ENCODE assay signal across 9 cellular contexts in the genomic region with DNA sequence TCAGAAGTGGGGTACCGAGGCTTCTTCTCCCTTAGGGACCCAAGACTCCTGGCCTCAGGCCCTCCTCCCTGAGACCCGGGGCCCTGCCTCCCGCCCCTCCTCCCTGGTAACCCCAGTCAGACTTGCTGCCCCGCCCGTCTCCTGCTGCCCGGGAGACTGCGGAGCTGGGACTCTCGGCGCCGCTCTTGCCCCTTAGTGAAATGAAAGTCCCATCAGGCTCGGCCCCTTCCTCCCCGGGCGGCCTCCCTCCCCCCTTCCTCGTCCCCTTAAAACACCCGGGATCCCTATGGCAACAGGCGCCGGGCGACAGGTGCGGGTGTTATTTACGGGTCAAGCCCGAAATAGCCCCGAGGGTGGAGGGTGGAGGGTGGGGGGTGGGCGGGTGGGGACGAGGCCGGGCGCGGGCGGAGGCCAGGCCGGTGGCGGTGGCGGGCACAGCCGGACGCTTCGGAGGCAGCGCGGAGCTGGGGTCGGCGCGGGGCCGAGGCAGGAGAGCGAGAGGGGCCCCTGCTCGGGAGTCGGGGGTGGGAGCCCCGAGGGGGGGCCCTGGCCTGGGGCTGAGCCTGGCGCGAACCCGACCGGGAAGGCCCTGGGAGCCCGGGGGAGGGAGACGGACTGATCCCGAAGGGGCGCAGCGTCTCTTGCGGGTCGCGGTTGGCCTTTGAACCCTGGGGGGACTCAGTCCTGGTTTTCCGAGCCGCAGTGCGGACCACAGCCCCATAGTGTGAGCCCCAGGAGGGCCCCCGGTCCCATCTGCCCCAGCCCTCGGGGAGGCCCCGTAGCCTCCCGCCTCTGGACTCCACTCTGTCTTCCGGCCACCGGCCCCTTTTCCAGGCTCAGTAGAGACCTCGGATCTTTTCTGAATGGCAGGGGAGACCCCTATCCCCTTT. TPM values are rescaled to one million over a fixed set of nuclear protein-coding genes. Genes with fewer than 3 reads are reported as not detected.
A peak's percentile ranks its signal among the peaks of the same experiment; 100 is the strongest.
DNase-seq lines count a peak whose midpoint lies in the region; ATAC-seq and TF ChIP-seq lines count a peak whose summit lies in the region.
"Had no signal": no experiment of that assay in that cellular context is flagged by ENCODE, and none has a peak within 500 bp of the region (broad histone marks: within the 10 kb centered on the region; RNA-seq: fewer than 3 reads in every experiment).

A gene with protein sequence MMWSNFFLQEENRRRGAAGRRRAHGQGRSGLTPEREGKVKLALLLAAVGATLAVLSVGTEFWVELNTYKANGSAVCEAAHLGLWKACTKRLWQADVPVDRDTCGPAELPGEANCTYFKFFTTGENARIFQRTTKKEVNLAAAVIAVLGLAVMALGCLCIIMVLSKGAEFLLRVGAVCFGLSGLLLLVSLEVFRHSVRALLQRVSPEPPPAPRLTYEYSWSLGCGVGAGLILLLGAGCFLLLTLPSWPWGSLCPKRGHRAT (plus strand): TSS at position 414 of the 890 bp plus-strand sequence. CDS start 1,241 bp downstream, outside the sequence.

- no peak for TF ChIP-seq CTCF in testis (IDR thresholded peaks at IDR 0.05)

- no peak within 1 kb of the TSS for H3K27ac Mint-ChIP-seq in activated T-cell treated with anti-CD3 and anti-CD28 coated beads, Interleukin-2, amount 50 U/mL, for 72 hours
- H3K27ac Mint-ChIP-seq: CD4-positive, CD25-positive, alpha-beta regulatory T cell had no signal

- no peak within 1 kb of the TSS for H3K27ac ChIP-seq in iPS-18a (ENCODE audit: low read length)
- H3K27ac ChIP-seq in testis, result no peak within 1 kb of the TSS

- H3K27me3 ChIP-seq in iPS-18a (ENCODE audit: control insufficient read depth, insufficient read depth, low read length) (peaks cover 60% of the 10 kb centered on the region), testis (no peaks in the 10 kb centered on the region)

- H3K4me1 ChIP-seq in iPS-18a (ENCODE audit: control insufficient read depth, low read depth, low read length) (peaks cover 3% of the 10 kb centered on the region), testis (peaks cover 3% of the 10 kb centered on the region)

- DNase-seq in activated T-cell treated with anti-CD3 and anti-CD28 coated beads, Interleukin-2, amount 50 U/mL, for 72 hours, result no peak
- no peak for DNase-seq in activated T-cell treated with anti-CD3 and anti-CD28 coated beads, Interleukin-2, amount 50 U/mL, for 48 hours
- DNase-seq in testis (no peak), dedifferentiated amniotic fluid mesenchymal stem cell (ENCODE audit: extremely low spot score) (no peak), foreskin melanocyte (no peak)
- DNase-seq in central memory CD4-positive, alpha-beta T cell, result no peak
- DNase-seq: CD4-positive, CD25-positive, alpha-beta regulatory T cell had no signal

- H3K4me1 Mint-ChIP-seq in activated T-cell treated with anti-CD3 and anti-CD28 coated beads, Interleukin-2, amount 50 U/mL, for 72 hours (ENCODE audit: low read depth), result peaks cover 13% of the 10 kb centered on the region

- peak within 1 kb of the TSS; percentile 28 to 63 for H3K4me3 Mint-ChIP-seq in activated T-cell treated with anti-CD3 and anti-CD28 coated beads, Interleukin-2, amount 50 U/mL, for 72 hours

- ATAC-seq in activated T-cell treated with anti-CD3 and anti-CD28 coated beads, Interleukin-2, amount 50 U/mL, for 72 hours (replicated peaks in 1 of 2), result no peak
- peak; percentile 37 for ATAC-seq in SK-N-SH treated with all-trans-retinoic acid at 6 μM for 48 hours

- H3K27me3 Mint-ChIP-seq in activated T-cell treated with anti-CD3 and anti-CD28 coated beads, Interleukin-2, amount 50 U/mL, for 72 hours (ENCODE audit: low read depth), result peaks cover 40% of the 10 kb centered on the region

- no peak within 1 kb of the TSS for H3K9ac ChIP-seq in iPS-18a (ENCODE audit: low read length)

- no peak for TF ChIP-seq POLR2A in testis (IDR thresholded peaks at IDR 0.05)

- WGBS in testis, 2 donors, result 4 to 16% methylated on average over 10 to 55 of the region's 66 CpGs

- H3K36me3 ChIP-seq in iPS-18a (ENCODE audit: control insufficient read depth, low read depth, low read length), result no peaks in the 10 kb centered on the region
- no peaks in the 10 kb centered on the region for H3K36me3 ChIP-seq in testis (ENCODE audit: low read depth, missing control alignments)

- H3K36me3 Mint-ChIP-seq in activated T-cell treated with anti-CD3 and anti-CD28 coated beads, Interleukin-2, amount 50 U/mL, for 72 hours (ENCODE audit: insufficient read depth in 2 of 2), result no peaks in the 10 kb centered on the region
- H3K36me3 Mint-ChIP-seq: CD4-positive, CD25-positive, alpha-beta regulatory T cell had no signal

- H3K9me3 Mint-ChIP-seq in activated T-cell treated with anti-CD3 and anti-CD28 coated beads, Interleukin-2, amount 50 U/mL, for 72 hours, result no peaks in the 10 kb centered on the region

- H3K9me3 ChIP-seq in iPS-18a (ENCODE audit: control insufficient read depth, low read depth, low read length) (no peaks in the 10 kb centered on the region), testis (no peaks in the 10 kb centered on the region)

- intact Hi-C loops in testis (cut with DNase I; ENCODE audit: low total_unique reads), result no loop called here

- H3K4me3 ChIP-seq in iPS-18a (ENCODE audit: low read length) (peak within 1 kb of the TSS; percentile 50), testis (peak within 1 kb of the TSS; percentile 21 to 36)

TF ChIP-seq in SK-N-SH treated with all-trans-retinoic acid at 6 μM for 48 hours, 23 proteins besides CTCF, POLR2A, EP300 and RAD21:
- TF ChIP-seq CSRNP3 (CRISPR knock-in tag; IDR thresholded peaks at IDR 0.05) (no peak), ZC3H10 (CRISPR knock-in tag; IDR thresholded peaks at IDR 0.05) (no peak), ZFP3 (CRISPR knock-in tag; IDR thresholded peaks at IDR 0.05) (no peak), ZNF70 (CRISPR knock-in tag; IDR thresholded peaks at IDR 0.05) (no peak), BACH2 (CRISPR knock-in tag; IDR thresholded peaks at IDR 0.05; ENCODE audit: borderline replicate concordance) (no peak), ZFP30 (CRISPR knock-in tag; IDR thresholded peaks at IDR 0.05) (no peak), PPARA (CRISPR knock-in tag; IDR thresholded peaks at IDR 0.05; ENCODE audit: borderline replicate concordance) (no peak), TSHZ2 (CRISPR knock-in tag; IDR thresholded peaks at IDR 0.05) (no peak), TCF4 (CRISPR knock-in tag; IDR thresholded peaks at IDR 0.05; ENCODE audit: borderline replicate concordance) (no peak)
- TF ChIP-seq, protein P1, sequence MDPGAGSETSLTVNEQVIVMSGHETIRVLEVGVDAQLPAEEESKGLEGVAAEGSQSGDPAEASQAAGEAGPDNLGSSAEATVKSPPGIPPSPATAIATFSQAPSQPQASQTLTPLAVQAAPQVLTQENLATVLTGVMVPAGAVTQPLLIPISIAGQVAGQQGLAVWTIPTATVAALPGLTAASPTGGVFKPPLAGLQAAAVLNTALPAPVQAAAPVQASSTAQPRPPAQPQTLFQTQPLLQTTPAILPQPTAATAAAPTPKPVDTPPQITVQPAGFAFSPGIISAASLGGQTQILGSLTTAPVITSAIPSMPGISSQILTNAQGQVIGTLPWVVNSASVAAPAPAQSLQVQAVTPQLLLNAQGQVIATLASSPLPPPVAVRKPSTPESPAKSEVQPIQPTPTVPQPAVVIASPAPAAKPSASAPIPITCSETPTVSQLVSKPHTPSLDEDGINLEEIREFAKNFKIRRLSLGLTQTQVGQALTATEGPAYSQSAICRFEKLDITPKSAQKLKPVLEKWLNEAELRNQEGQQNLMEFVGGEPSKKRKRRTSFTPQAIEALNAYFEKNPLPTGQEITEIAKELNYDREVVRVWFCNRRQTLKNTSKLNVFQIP (CRISPR knock-in tag; IDR thresholded peaks at IDR 0.05; ENCODE audit: borderline replicate concordance, low read depth), result no peak

RNA-seq across cellular contexts. Expression of the gene that starts here (rescaled TPM):
- not detected for total RNA-seq in activated T-cell treated with anti-CD3 and anti-CD28 coated beads, Interleukin-2, amount 50 U/mL, for 72 hours
- total RNA-seq in testis, result 1 to 10 TPM; 5.3 to 5.5 TPM
- polyA plus RNA-seq in testis (ENCODE audit: insufficient read depth, low read depth, low replicate concordance), result 2.1 TPM
- total RNA-seq: CD4-positive, CD25-positive, alpha-beta regulatory T cell had no signal
- polyA plus RNA-seq: CD4-positive, CD25-positive, alpha-beta regulatory T cell had no signal

Comparison
In these comparisons a context has a peak if more than half of its experiments do, and no peak if none do; other contexts are left out.
1. RNA of the gene that starts here (total RNA-seq): 5.3 to 5.5 TPM in testis; not detected in activated T-cell treated with anti-CD3 and anti-CD28 coated beads, Interleukin-2, amount 50 U/mL, for 72 hours; every median in the first group is over 4 times any median in the second.